11 cellular contexts compared by ENCODE assay signal in the genomic region with DNA sequence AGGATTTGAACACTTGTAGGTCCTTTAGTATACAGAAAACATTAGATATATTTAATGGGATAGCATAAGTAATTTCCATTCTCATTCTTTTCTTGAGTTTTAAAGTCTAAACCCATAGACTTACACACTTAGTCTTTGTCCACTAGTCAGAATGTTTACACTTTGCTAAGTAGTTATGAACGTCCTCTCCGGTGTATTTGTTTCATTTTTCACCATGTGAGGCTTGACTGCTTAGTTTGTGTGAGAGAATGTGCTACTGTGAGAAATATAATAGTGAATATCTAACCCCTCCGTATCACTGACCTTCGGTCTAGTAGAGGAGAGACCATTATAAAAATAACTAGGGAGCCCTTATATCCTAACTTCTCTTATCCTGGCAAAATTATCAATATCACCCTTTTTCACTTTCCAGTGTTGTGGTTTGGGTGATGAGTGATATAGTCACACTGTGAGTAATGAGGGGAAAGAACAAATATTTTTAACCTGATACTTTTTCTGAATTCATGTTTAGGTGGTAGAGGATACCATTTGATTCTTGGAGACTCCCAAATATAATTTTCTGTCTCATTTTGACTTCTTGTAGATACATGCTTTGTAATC.
A peak's percentile ranks its signal among the peaks of the same experiment; 100 is the strongest.
DNase-seq lines count a peak whose midpoint lies in the region; ATAC-seq and TF ChIP-seq lines count a peak whose summit lies in the region.
"Had no signal": no experiment of that assay in that cellular context is flagged by ENCODE, and none has a peak within 500 bp of the region (broad histone marks: within the 10 kb centered on the region; RNA-seq: fewer than 3 reads in every experiment).

No MANE protein-coding gene starts in this region.

- no peak overlapping the region for H3K56ac ChIP-seq in mesendoderm (ENCODE audit: low read length)

- DNase-seq in ELR (ENCODE audit: low read depth) (peak; percentile 65), dermis blood vessel endothelial cell (peak; percentile 11), NCI-H2107 treated with DMSO at 0.1 percent for 48 hours (lab: John Stamatoyannopoulos, UW; ENCODE audit: unreplicated experiment) (no peak), mesendoderm (no peak), SK-N-DZ (ENCODE audit: low spot score) (no peak), vagina (ENCODE audit: extremely low spot score in 2 of 2) (no peak)
- DNase-seq: activated CD4-positive, alpha-beta T cell treated with anti-CD3 and anti-CD28 coated beads for 4 hours; psoas muscle had no signal

- no peak overlapping the region for H2BK15ac ChIP-seq in mesendoderm (replicated peaks; ENCODE audit: low read depth)

- no peak overlapping the region for H3K9ac ChIP-seq in mesendoderm (ENCODE audit: low read length)

- no peak overlapping the region for H2BK120ac ChIP-seq in mesendoderm (ENCODE audit: low read depth, low read length)

- no peak overlapping the region for H3K4ac ChIP-seq in mesendoderm (ENCODE audit: low read depth, low read length)

- ATAC-seq in GM21381 (IDR thresholded peaks at IDR 0.05; ENCODE audit: unreplicated experiment), result peak; percentile 65
- ATAC-seq in HG03342 (IDR thresholded peaks at IDR 0.05; ENCODE audit: unreplicated experiment), result peak; percentile 57
- ATAC-seq: psoas muscle had no signal

- intact Hi-C loops in vagina (cut with DNase I), result no loop called here

- WGBS in mesendoderm (ENCODE audit: extremely low coverage, insufficient coverage, low lambda C conversion rate), result no CpG with 5 or more reads among the region's 4 CpGs

- no peak overlapping the region for H2BK5ac ChIP-seq in mesendoderm (ENCODE audit: low read length)

- no peak overlapping the region for H4K8ac ChIP-seq in mesendoderm (ENCODE audit: low read depth, low read length)

- H3K27me3 ChIP-seq in mesendoderm (ENCODE audit: insufficient read depth, low read length, poor library complexity) (no peaks in the 10 kb centered on the region), vagina (no peaks in the 10 kb centered on the region)
- H3K27me3 ChIP-seq: hepatocyte had no signal

- H3K79me1 ChIP-seq in mesendoderm (ENCODE audit: low read length), result peaks cover 3% of the 10 kb centered on the region

- no peak overlapping the region for H3K4me2 ChIP-seq in mesendoderm (ENCODE audit: low read length)

- H3K79me2 ChIP-seq in mesendoderm (ENCODE audit: control insufficient read depth, insufficient read depth, low read length), result no peaks in the 10 kb centered on the region

- H3K18ac ChIP-seq in mesendoderm (ENCODE audit: low read length), result no peak overlapping the region

- no peak overlapping the region for H4K5ac ChIP-seq in mesendoderm (ENCODE audit: low read length)

- H3K4me3 ChIP-seq in mesendoderm (ENCODE audit: low read length) (no peak overlapping the region), vagina (no peak overlapping the region)
- H3K4me3 ChIP-seq: hepatocyte, psoas muscle had no signal

- H3K9me3 ChIP-seq in vagina, result no peaks in the 10 kb centered on the region
- H3K9me3 ChIP-seq: psoas muscle had no signal

- H3K4me1 ChIP-seq in mesendoderm (ENCODE audit: control insufficient read depth, low read depth, low read length) (no peaks in the 10 kb centered on the region), vagina (peaks cover 14% of the 10 kb centered on the region)

- H3K36me3 ChIP-seq in mesendoderm (ENCODE audit: control insufficient read depth, insufficient read depth, low read length) (no peaks in the 10 kb centered on the region), vagina (no peaks in the 10 kb centered on the region)

- no peak overlapping the region for H3K23ac ChIP-seq in mesendoderm (ENCODE audit: low read length)

- no peak for TF ChIP-seq CTCF in vagina (IDR thresholded peaks at IDR 0.05)

- no peak for TF ChIP-seq POLR2A in vagina (IDR thresholded peaks at IDR 0.05)

- H2AK5ac ChIP-seq in mesendoderm (ENCODE audit: low read length), result no peak overlapping the region

- H3K27ac ChIP-seq in mesendoderm (ENCODE audit: low read depth, low read length) (no peak overlapping the region), vagina (no peak overlapping the region)
- H3K27ac ChIP-seq: hepatocyte, psoas muscle had no signal

Comparison
In these comparisons a context has a peak if more than half of its experiments do, and no peak if none do; other contexts are left out.
1. DNase-seq: peak in ELR (single experiment) and dermis blood vessel endothelial cell (single experiment); none in NCI-H2107 treated with DMSO at 0.1 percent for 48 hours (single experiment), mesendoderm (single experiment), SK-N-DZ (single experiment) and vagina (0 of 2).